In the genomic region with DNA sequence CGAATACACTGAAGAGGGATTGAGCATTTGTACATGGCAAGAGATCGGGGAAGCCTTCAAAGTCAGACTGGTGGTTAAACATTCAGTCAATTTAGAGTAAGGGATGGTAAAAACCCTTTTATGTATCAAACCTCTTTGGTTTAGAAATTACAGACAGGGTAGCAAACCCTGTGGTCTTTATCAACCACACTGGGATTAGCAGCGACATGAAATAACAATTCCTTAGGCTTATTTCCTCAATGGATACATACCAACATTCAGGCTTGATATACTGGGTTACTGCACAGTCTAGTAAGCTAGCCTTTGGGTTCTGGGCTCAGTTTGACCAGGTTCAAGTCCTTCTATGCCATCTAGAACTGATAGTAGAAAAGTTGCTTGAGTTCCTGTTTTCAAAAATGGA, we compare ENCODE assay signal across 18 cellular contexts.
DNase-seq lines count a peak whose midpoint lies in the region; ATAC-seq and TF ChIP-seq lines count a peak whose summit lies in the region.
"Had no signal": no experiment of that assay in that cellular context is flagged by ENCODE, and none has a peak within 500 bp of the region (broad histone marks: within the 10 kb centered on the region; RNA-seq: fewer than 3 reads in every experiment).

No MANE protein-coding gene starts in this region.

- H3K4me1 ChIP-seq in HUES48 (ENCODE audit: control insufficient read depth, insufficient read depth, low read length) (no peaks in the 10 kb centered on the region), esophagus muscularis mucosa (peaks cover 24 to 78% (median 67%) of the 10 kb centered on the region in 4 donors), muscle layer of colon (ENCODE audit: insufficient read depth, low read length) (peaks cover 54% of the 10 kb centered on the region), smooth muscle cell (ENCODE audit: low read depth) (peaks cover 18% of the 10 kb centered on the region), mucosa of descending colon (ENCODE audit: low read depth) (peaks cover 31% of the 10 kb centered on the region)
- H3K4me1 ChIP-seq: BLaER1 had no signal

- peak overlapping the region; percentile 63 for H3K4me2 ChIP-seq in smooth muscle cell
- H3K4me2 ChIP-seq: BLaER1 had no signal

- H3F3A ChIP-seq in smooth muscle cell (ENCODE audit: low read depth), result no peaks in the 10 kb centered on the region

- H3K4me3 ChIP-seq in HUES48 (ENCODE audit: low read depth, low read length) (no peak overlapping the region), esophagus muscularis mucosa (no peak overlapping the region), muscle layer of colon (ENCODE audit: low read depth in 1 of 2, low read length in 2 of 2) (no peak overlapping the region), smooth muscle cell (no peak overlapping the region), mucosa of descending colon (no peak overlapping the region)
- H3K4me3 ChIP-seq: BLaER1 had no signal

- no peak for TF ChIP-seq EP300 in esophagus muscularis mucosa (IDR thresholded peaks at IDR 0.05)

- intact Hi-C loops in esophagus muscularis mucosa (cut with DNase I), result no loop called here
- intact Hi-C loops in mucosa of descending colon (cut with DNase I, micrococcal nuclease), result loop anchor here in 1 of 2 donors (5.0 kb wide), 1 partner anchor 85 kb away; no protein-coding TSS in a partner anchor

- H3K36me3 ChIP-seq in HUES48 (ENCODE audit: control insufficient read depth, insufficient read depth, low read length) (no peaks in the 10 kb centered on the region), esophagus muscularis mucosa (no peaks in the 10 kb centered on the region), muscle layer of colon (ENCODE audit: insufficient read depth, low read length) (no peaks in the 10 kb centered on the region), smooth muscle cell (ENCODE audit: low read depth) (no peaks in the 10 kb centered on the region), mucosa of descending colon (ENCODE audit: low read depth) (no peaks in the 10 kb centered on the region)
- H3K36me3 ChIP-seq: BLaER1 had no signal

- H3K27me3 ChIP-seq in HUES48 (ENCODE audit: control insufficient read depth, insufficient read depth, low read length) (no peaks in the 10 kb centered on the region), esophagus muscularis mucosa (no peaks in the 10 kb centered on the region), muscle layer of colon (ENCODE audit: control insufficient read depth in 1 of 2, insufficient read depth in 2 of 2, low read length in 2 of 2) (no peaks in the 10 kb centered on the region), smooth muscle cell (ENCODE audit: low read depth) (no peaks in the 10 kb centered on the region)
- H3K27me3 ChIP-seq: BLaER1 had no signal

- TF ChIP-seq CTCF in esophagus muscularis mucosa (IDR thresholded peaks at IDR 0.05) (no peak), smooth muscle cell (IDR thresholded peaks at IDR 0.05; ENCODE audit: borderline replicate concordance, insufficient read depth, poor library complexity, severe bottlenecking) (no peak), mucosa of descending colon (IDR thresholded peaks at IDR 0.05) (no peak)

- DNase-seq in esophagus muscularis mucosa (ENCODE audit: extremely low spot score) (no peak), smooth muscle cell (lab: John Stamatoyannopoulos, UW; ENCODE audit: unreplicated experiment) (no peak), mucosa of descending colon (no peak), NCI-H2107 treated with DMSO at 0.1 percent for 48 hours (lab: John Stamatoyannopoulos, UW; ENCODE audit: unreplicated experiment) (no peak)
- DNase-seq: CD4-positive, alpha-beta memory T cell; KG1; NCI-H1105 treated with DMSO at 0.1 percent for 48 hours; NCI-H1694 treated with DMSO at 0.1 percent for 48 hours; NCI-H2107; NCI-H2227 treated with DMSO at 0.1 percent for 48 hours; NCI-H510A treated with DMSO at 0.1 percent for 48 hours; PC-3; SIG-M5 had no signal

- WGBS in esophagus muscularis mucosa, result 94% methylated on average over 3 of the region's 3 CpGs
- 37% methylated on average over 3 of the region's 3 CpGs for WGBS in smooth muscle cell (ENCODE audit: low lambda C conversion rate)

- H3K27ac ChIP-seq in HUES48 (ENCODE audit: low read depth, low read length) (peak overlapping the region; percentile 57), esophagus muscularis mucosa (replicated peaks in 1 of 4) (peak overlapping the region; percentile 20 to 52 (median 48)), muscle layer of colon (ENCODE audit: low read depth, low read length) (peak overlapping the region; percentile 17), smooth muscle cell (ENCODE audit: low read depth) (peak overlapping the region; percentile 50)
- H3K27ac ChIP-seq: BLaER1, RWPE1 had no signal

- H3K9me3 ChIP-seq in HUES48 (ENCODE audit: control insufficient read depth, insufficient read depth, low read length), result no peaks in the 10 kb centered on the region
- no peaks in the 10 kb centered on the region for H3K9me3 ChIP-seq in esophagus muscularis mucosa
- H3K9me3 ChIP-seq in muscle layer of colon (ENCODE audit: low read length), result no peaks in the 10 kb centered on the region
- no peaks in the 10 kb centered on the region for H3K9me3 ChIP-seq in smooth muscle cell (replicated peaks; ENCODE audit: low read depth)
- no peaks in the 10 kb centered on the region for H3K9me3 ChIP-seq in mucosa of descending colon
- H3K9me3 ChIP-seq: BLaER1 had no signal

- no peak for TF ChIP-seq POLR2A in esophagus muscularis mucosa (IDR thresholded peaks at IDR 0.05; ENCODE audit: low read depth)

- ATAC-seq in mucosa of descending colon (no peak), HG03442 (IDR thresholded peaks at IDR 0.05; ENCODE audit: unreplicated experiment) (no peak)
- ATAC-seq: PC-3 had no signal

- H4K20me1 ChIP-seq in smooth muscle cell (ENCODE audit: low read depth), result no peaks in the 10 kb centered on the region
- H4K20me1 ChIP-seq: BLaER1 had no signal

- no peak overlapping the region for H2AFZ ChIP-seq in smooth muscle cell (ENCODE audit: low read depth)

- H3K9ac ChIP-seq in HUES48 (ENCODE audit: low read depth, low read length), result no peak overlapping the region
- H3K9ac ChIP-seq in muscle layer of colon (ENCODE audit: low read length), result no peak overlapping the region
- H3K9ac ChIP-seq in smooth muscle cell (ENCODE audit: low read depth), result no peak overlapping the region
- H3K9ac ChIP-seq: BLaER1 had no signal

- no peaks in the 10 kb centered on the region for H3K79me2 ChIP-seq in smooth muscle cell (ENCODE audit: low read depth)
